Comparison of ENCODE assay signal across 2 cellular contexts in genomic region chrX:109643687-109644086, GRCh38.
TF ChIP-seq lines count a peak whose summit lies in the region.

No MANE protein-coding gene starts in this region.

TF ChIP-seq in GM12878, 131 proteins besides CTCF, POLR2A, EP300 and RAD21 (continued from another document):
- no peak for TF ChIP-seq ZBTB40 (IDR thresholded peaks at IDR 0.05; ENCODE audit: borderline replicate concordance)
- no peak for TF ChIP-seq ZNF24 (IDR thresholded peaks at IDR 0.05)
- TF ChIP-seq BACH1 (IDR thresholded peaks at IDR 0.05; ENCODE audit: borderline replicate concordance) = no peak
- TF ChIP-seq FOS (IDR thresholded peaks at IDR 0.05; ENCODE audit: borderline replicate concordance, extremely low read depth, insufficient read length) = no peak
- no peak for TF ChIP-seq EZH2 (IDR thresholded peaks at IDR 0.05; ENCODE audit: borderline replicate concordance, control insufficient read depth, low read depth, low read length)
- no peak for TF ChIP-seq MTA2 (IDR thresholded peaks at IDR 0.05; ENCODE audit: low read depth)
- no peak for TF ChIP-seq RELA (IDR thresholded peaks at IDR 0.05; ENCODE audit: borderline replicate concordance, partially characterized antibody)
- no peak for TF ChIP-seq NR2F1 (conservative IDR thresholded peaks at IDR 0.05)
- TF ChIP-seq BHLHE40 (IDR thresholded peaks at IDR 0.05; ENCODE audit: borderline replicate concordance in 1 of 2, low read depth in 2 of 2, low read length in 1 of 2) = no peak
- TF ChIP-seq MLLT1 (IDR thresholded peaks at IDR 0.05) = no peak
- TF ChIP-seq ZBED1 (IDR thresholded peaks at IDR 0.05; ENCODE audit: borderline replicate concordance) = no peak
- no peak for TF ChIP-seq CHD1 (IDR thresholded peaks at IDR 0.05; ENCODE audit: low read depth, low read length)
- no peak for TF ChIP-seq PRDM15 (CRISPR knock-in tag; IDR thresholded peaks at IDR 0.05)
TF ChIP-seq in GM12878: peak in this region for 0.

TF ChIP-seq in HEK293T, 16 proteins besides CTCF, POLR2A, EP300 and RAD21 (continued from another document):
- TF ChIP-seq PKNOX1 (IDR thresholded peaks at IDR 0.05) = no peak
